8 cellular contexts compared by ENCODE assay signal in the genomic region with DNA sequence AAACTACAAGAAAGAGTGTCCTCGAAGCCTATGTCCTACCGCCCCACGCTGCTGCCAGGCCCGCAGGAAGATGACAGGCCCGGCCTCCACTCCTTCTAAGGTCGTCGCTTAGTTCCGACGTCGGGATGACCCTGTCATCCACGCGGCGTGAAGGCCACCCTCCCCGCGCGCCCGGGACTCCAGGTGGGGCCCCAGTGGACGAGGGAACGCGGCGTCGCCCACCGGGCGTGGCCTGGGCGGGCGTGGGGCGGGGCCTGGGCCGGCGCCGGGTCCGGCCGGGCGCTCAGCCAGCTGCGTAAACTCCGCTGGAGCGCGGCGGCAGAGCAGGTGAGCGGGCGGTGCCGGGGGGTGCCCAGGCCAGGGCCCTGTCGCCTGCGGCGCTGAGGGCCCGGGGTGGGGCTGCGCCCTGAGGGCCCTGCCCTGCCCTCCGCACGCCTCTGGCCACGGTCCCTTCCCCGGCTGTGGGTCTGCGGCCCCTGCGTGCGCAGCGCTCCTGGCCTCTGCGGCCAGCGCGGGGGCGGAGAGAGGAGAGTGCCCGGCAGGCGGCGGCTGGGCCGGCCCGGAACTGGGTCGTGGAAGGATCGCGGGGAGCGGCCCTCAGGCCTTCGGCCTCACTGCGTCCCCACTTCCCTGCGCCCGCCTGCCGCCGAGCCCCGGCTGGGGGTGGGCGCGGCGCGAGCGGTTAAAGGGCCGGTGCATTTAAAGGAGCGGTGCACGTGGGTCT. TPM values are rescaled to one million over a fixed set of nuclear protein-coding genes. Genes with fewer than 3 reads are reported as not detected.
A peak's percentile ranks its signal among the peaks of the same experiment; 100 is the strongest.
DNase-seq lines count a peak whose midpoint lies in the region; ATAC-seq, FAIRE-seq and TF ChIP-seq lines count a peak whose summit lies in the region.

A gene (plus strand): TSS at position 294 of the 724 bp plus-strand sequence. CDS start 11,292 bp downstream, outside the sequence.

- DNase-seq in HuH-7 (ENCODE audit: low spot score) = peak; percentile 70
- peak; percentile 60 for DNase-seq in SK-MEL-5 (ENCODE audit: low read depth, low spot score)
- DNase-seq in activated naive CD8-positive, alpha-beta T cell treated with anti-CD3 and anti-CD28 coated beads, Interleukin-2, amount 10 ng/mL, durations not matched to agents 7 days and 5 days = peak; percentile 81
- DNase-seq in Right ventricle myocardium superior = peak; percentile 84
- peak; percentile 82 to 94 (median 90) for DNase-seq in pancreas
- DNase-seq in ureter (ENCODE audit: low spot score) = peak; percentile 71

- H3K27me3 Mint-ChIP-seq in activated naive CD8-positive, alpha-beta T cell treated with anti-CD3 and anti-CD28 coated beads, Interleukin-2, amount 10 ng/mL, durations not matched to agents 7 days and 5 days = peaks cover 41% of the 10 kb centered on the region

- intact Hi-C loops in Right ventricle myocardium superior (cut with DNase I) (no loop called here), pancreas (cut with DNase I) (no loop called here)

- POLR2A ChIA-PET in activated naive CD8-positive, alpha-beta T cell treated with anti-CD3 and anti-CD28 coated beads, Interleukin-2, amount 10 ng/mL, durations not matched to agents 7 days and 5 days (lab: Charles Lee) = interaction anchor here (0.7 to 1.0 kb wide), 2 partner anchors 13 to 70 kb away, joined by 4 to 5 read pairs; a partner anchor contains a TSS

- TF ChIP-seq CTCF in DOHH2 (IDR thresholded peaks at IDR 0.05; ENCODE audit: low read depth, low read length, poor library complexity, severe bottlenecking) (no peak), pancreas (IDR thresholded peaks at IDR 0.05) (no peak)

- H3K27ac ChIP-seq in DOHH2 (ENCODE audit: low read depth, low read length) (no peak within 1 kb of the TSS), pancreas (peak within 1 kb of the TSS; percentile 83 to 88 (median 86))

- no peak for FAIRE-seq in pancreas (lab: Jason Lieb, UNC)

- peaks cover 5% of the 10 kb centered on the region for H3K4me1 Mint-ChIP-seq in activated naive CD8-positive, alpha-beta T cell treated with anti-CD3 and anti-CD28 coated beads, Interleukin-2, amount 10 ng/mL, durations not matched to agents 7 days and 5 days

- in situ Hi-C loops in SK-MEL-5 (cut with HindIII; ENCODE audit: low pct_unique_long_range_greater_than_20kb, low sequenced_read_pairs) = no loop called here

- no peaks in the 10 kb centered on the region for H3K9me2 ChIP-seq in DOHH2 (replicated peaks; ENCODE audit: control insufficient read depth, low read length)

- H3K27ac Mint-ChIP-seq in activated naive CD8-positive, alpha-beta T cell treated with anti-CD3 and anti-CD28 coated beads, Interleukin-2, amount 10 ng/mL, durations not matched to agents 7 days and 5 days = peak within 1 kb of the TSS; percentile 25

- no peaks in the 10 kb centered on the region for H3K79me2 ChIP-seq in DOHH2 (ENCODE audit: control insufficient read depth, low read length)

- H3K36me3 ChIP-seq in DOHH2 (ENCODE audit: control insufficient read depth, low read length) (no peaks in the 10 kb centered on the region), pancreas (no peaks in the 10 kb centered on the region)

- peaks cover 20% of the 10 kb centered on the region; the same call in 1 of the 2 replicates for H3K27me3 ChIP-seq in DOHH2 (ENCODE audit: control insufficient read depth, low read length)
- no peaks in the 10 kb centered on the region for H3K27me3 ChIP-seq in pancreas

- peak; percentile 94 for ATAC-seq in GM21528 (IDR thresholded peaks at IDR 0.05; ENCODE audit: low FRiP score, unreplicated experiment)
- ATAC-seq in activated naive CD8-positive, alpha-beta T cell treated with anti-CD3 and anti-CD28 coated beads, Interleukin-2, amount 10 ng/mL, durations not matched to agents 7 days and 5 days (ENCODE audit: low read depth) = peak; percentile 90
- ATAC-seq in Right ventricle myocardium superior (ENCODE audit: poor library complexity) = peak; percentile 92
- ATAC-seq in pancreas = peak; percentile 72 to 84 (median 81)

- peak within 1 kb of the TSS; percentile 80 for H3K4me3 Mint-ChIP-seq in activated naive CD8-positive, alpha-beta T cell treated with anti-CD3 and anti-CD28 coated beads, Interleukin-2, amount 10 ng/mL, durations not matched to agents 7 days and 5 days

- H3K4me3 ChIP-seq in DOHH2 (ENCODE audit: low read length) (peak within 1 kb of the TSS; percentile 71), pancreas (peak within 1 kb of the TSS; percentile 64 to 81 (median 78))

- 0% methylated on average over 67 to 82 of the region's 82 CpGs for WGBS in pancreas, 2 donors

- no peaks in the 10 kb centered on the region for H3K9me3 ChIP-seq in DOHH2 (ENCODE audit: control insufficient read depth, insufficient read depth, low read length)
- no peaks in the 10 kb centered on the region for H3K9me3 ChIP-seq in pancreas

- H3K9me3 Mint-ChIP-seq in activated naive CD8-positive, alpha-beta T cell treated with anti-CD3 and anti-CD28 coated beads, Interleukin-2, amount 10 ng/mL, durations not matched to agents 7 days and 5 days = no peaks in the 10 kb centered on the region

- H4K20me1 ChIP-seq in DOHH2 (ENCODE audit: control insufficient read depth, insufficient read depth, low read depth, low read length) = no peaks in the 10 kb centered on the region

- peak within 1 kb of the TSS; percentile 90 for H3K4me2 ChIP-seq in DOHH2 (ENCODE audit: low read length)

- H3K36me3 Mint-ChIP-seq in activated naive CD8-positive, alpha-beta T cell treated with anti-CD3 and anti-CD28 coated beads, Interleukin-2, amount 10 ng/mL, durations not matched to agents 7 days and 5 days = no peaks in the 10 kb centered on the region

- peaks cover 12% of the 10 kb centered on the region for H3K4me1 ChIP-seq in DOHH2 (ENCODE audit: control insufficient read depth, low read length)
- H3K4me1 ChIP-seq in pancreas = peaks cover 6 to 28% (median 21%) of the 10 kb centered on the region in 3 donors

- no peaks in the 10 kb centered on the region for H3F3A ChIP-seq in DOHH2 (ENCODE audit: control insufficient read depth, insufficient read depth)

RNA-seq across cellular contexts. Expression of the gene that starts here (rescaled TPM):
- total RNA-seq in SK-MEL-5 (2014; rRNA removed; shearing (Covaris generic)) = 79.2 and 81.6 TPM in 2 replicates
- polyA plus RNA-seq in SK-MEL-5 (2015; cell fraction: cytosol; rRNA removed) = 47.6 and 50.3 TPM in 2 replicates
- polyA plus RNA-seq in SK-MEL-5 (2015; cell fraction: nucleus; rRNA removed) = 71.5 and 96.9 TPM in 2 replicates
- total RNA-seq in activated naive CD8-positive, alpha-beta T cell treated with anti-CD3 and anti-CD28 coated beads, Interleukin-2, amount 10 ng/mL, durations not matched to agents 7 days and 5 days = 1 to 10 TPM; 6.4 to 7.2 TPM
- total RNA-seq in Right ventricle myocardium superior (19.8 TPM), pancreas (10 to 100 TPM; 36.5 to 70.2 (median 44.1) TPM), ureter (29.1 TPM)
- 10 to 100 TPM; 31.4 to 37.1 TPM for polyA plus RNA-seq in pancreas
